8 cellular contexts compared by ENCODE assay signal in the genomic region with DNA sequence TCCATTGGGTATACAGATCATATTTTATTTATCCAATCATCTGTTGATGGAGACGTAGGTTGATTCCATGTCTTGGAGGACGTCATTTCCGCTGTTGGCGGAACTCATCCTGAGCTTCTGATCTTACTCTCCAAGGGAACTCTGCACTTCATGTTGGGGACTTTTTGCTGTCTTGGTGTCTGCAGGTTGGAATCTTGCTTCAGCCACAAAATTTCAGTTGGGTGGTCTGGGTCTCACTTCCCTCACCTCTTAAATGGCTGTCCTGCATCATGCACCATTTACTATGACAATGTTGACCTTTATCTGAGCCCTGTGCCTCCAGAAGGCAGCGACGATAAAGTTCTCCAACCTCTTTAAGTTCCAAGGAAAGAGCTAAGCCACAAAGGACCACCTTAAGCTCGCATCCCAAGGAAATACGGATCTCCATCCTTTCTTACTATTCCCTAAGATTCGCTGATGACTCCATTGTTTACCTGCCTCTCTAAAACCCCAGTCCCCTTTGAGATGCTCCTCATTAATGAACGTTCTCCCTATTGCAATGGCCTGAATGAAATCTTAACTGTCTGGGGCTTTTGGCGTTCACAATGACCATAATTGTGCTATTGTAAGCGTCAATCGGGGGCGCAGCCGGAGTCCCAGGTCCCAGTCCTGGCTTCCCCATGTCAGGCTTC. TPM values are rescaled to one million over a fixed set of nuclear protein-coding genes. Genes with fewer than 3 reads are reported as not detected.
DNase-seq lines count a peak whose midpoint lies in the region; ATAC-seq and TF ChIP-seq lines count a peak whose summit lies in the region.

No MANE protein-coding gene starts in this region.

- H3K27ac ChIP-seq in MM.1S (ENCODE audit: low read length) (no peak overlapping the region), testis (peak overlapping the region; percentile 4 to 77)

- no peak overlapping the region for H3K27ac Mint-ChIP-seq in immature natural killer cell

- DNase-seq in MM.1S = no peak
- DNase-seq in fibroblast of pulmonary artery (ENCODE audit: low read depth) = no peak
- DNase-seq in testis = no peak
- DNase-seq in immature natural killer cell = no peak
- no peak for DNase-seq in foreskin melanocyte

- H3K9ac ChIP-seq in MM.1S (ENCODE audit: low read length) = no peak overlapping the region; the same call in 1 of the 2 replicates

- H3K4me2 ChIP-seq in MM.1S (ENCODE audit: low read depth, low read length) = peak overlapping the region; percentile 90; the same call in 1 of the 2 replicates

- H3K4me3 ChIP-seq in MM.1S (ENCODE audit: low read length) (peak overlapping the region; percentile 70; the same call in 1 of the 2 replicates), fibroblast of pulmonary artery (replicated peaks; ENCODE audit: low read depth, low read length) (peak overlapping the region; percentile 49), testis (peak overlapping the region; percentile 53 to 59)

- no peaks in the 10 kb centered on the region for H3F3A ChIP-seq in MM.1S (ENCODE audit: insufficient read depth, low read length)

- H4K20me1 ChIP-seq in MM.1S (ENCODE audit: insufficient read depth, low read length) = no peaks in the 10 kb centered on the region

- peak overlapping the region in 1 of 5 donors; percentile 21 for H3K4me3 Mint-ChIP-seq in immature natural killer cell

- TF ChIP-seq POLR2A in testis (IDR thresholded peaks at IDR 0.05) = no peak

- H2AFZ ChIP-seq in MM.1S (ENCODE audit: low read length) = peak overlapping the region; percentile 96

- H3K9me2 ChIP-seq in MM.1S (replicated peaks; ENCODE audit: insufficient read depth, low read length) = no peaks in the 10 kb centered on the region

- peaks cover 0 to 2% of the 10 kb centered on the region in 2 donors for H3K4me1 Mint-ChIP-seq in immature natural killer cell

- H3K9me3 ChIP-seq in MM.1S (replicated peaks; ENCODE audit: insufficient read depth, low read length) = no peaks in the 10 kb centered on the region
- no peaks in the 10 kb centered on the region for H3K9me3 ChIP-seq in testis

- no peaks in the 10 kb centered on the region for H3K79me2 ChIP-seq in MM.1S (ENCODE audit: low read length)

- H3K9me3 Mint-ChIP-seq in immature natural killer cell = no peaks in the 10 kb centered on the region

- 30 to 41% methylated on average over 15 of the region's 15 CpGs for WGBS in testis, 2 donors

- TF ChIP-seq CTCF in MM.1S (IDR thresholded peaks at IDR 0.05; ENCODE audit: low read length) (no peak), fibroblast of pulmonary artery (IDR thresholded peaks at IDR 0.05; ENCODE audit: low read length, missing control alignments) (no peak), testis (IDR thresholded peaks at IDR 0.05) (no peak)

- ATAC-seq in GM19455 (IDR thresholded peaks at IDR 0.05; ENCODE audit: unreplicated experiment) (peak; percentile 31), HG02571 (IDR thresholded peaks at IDR 0.05; ENCODE audit: unreplicated experiment) (no peak), HG03196 (IDR thresholded peaks at IDR 0.05; ENCODE audit: unreplicated experiment) (no peak)

- no peaks in the 10 kb centered on the region for H3K36me3 Mint-ChIP-seq in immature natural killer cell

- H3K27me3 Mint-ChIP-seq in immature natural killer cell (ENCODE audit: low read depth in 3 of 3) = peaks cover 2 to 14% (median 2%) of the 10 kb centered on the region in 3 donors

- intact Hi-C loops in testis (cut with DNase I; ENCODE audit: low total_unique reads) = loop anchor here (10.0 kb wide), 1 partner anchor 292 kb away; no protein-coding TSS in a partner anchor

- H3K36me3 ChIP-seq in MM.1S (replicated peaks; ENCODE audit: insufficient read depth, low read length) (no peaks in the 10 kb centered on the region), testis (ENCODE audit: low read depth, missing control alignments) (no peaks in the 10 kb centered on the region)

- H3K4me1 ChIP-seq in MM.1S (ENCODE audit: low read length) (no peaks in the 10 kb centered on the region), testis (peaks cover 4% of the 10 kb centered on the region)

- H3K27me3 ChIP-seq in MM.1S (replicated peaks; ENCODE audit: insufficient read depth, low read length) = no peaks in the 10 kb centered on the region
- H3K27me3 ChIP-seq in testis = no peaks in the 10 kb centered on the region

RNA-seq across cellular contexts. Expression of gene RNU6-1, which starts 23.1 kb away (rescaled TPM):
- total RNA-seq in testis = not detected
- polyA plus RNA-seq in testis (ENCODE audit: insufficient read depth, low read depth, low replicate concordance) (not detected), immature natural killer cell (not detected)

RNA-seq across cellular contexts. Expression of gene SKOR1, which starts 37.6 kb away (rescaled TPM):
- total RNA-seq in testis = 1 to 10 TPM; 1.1 to 2.2 TPM
- 1.3 TPM for polyA plus RNA-seq in testis (ENCODE audit: insufficient read depth, low read depth, low replicate concordance)
- under 1 TPM in 1 of 3 donors, not detected in 2; 0.08 TPM for polyA plus RNA-seq in immature natural killer cell
